ENCODE assay signal across 20 cellular contexts in the genomic region with DNA sequence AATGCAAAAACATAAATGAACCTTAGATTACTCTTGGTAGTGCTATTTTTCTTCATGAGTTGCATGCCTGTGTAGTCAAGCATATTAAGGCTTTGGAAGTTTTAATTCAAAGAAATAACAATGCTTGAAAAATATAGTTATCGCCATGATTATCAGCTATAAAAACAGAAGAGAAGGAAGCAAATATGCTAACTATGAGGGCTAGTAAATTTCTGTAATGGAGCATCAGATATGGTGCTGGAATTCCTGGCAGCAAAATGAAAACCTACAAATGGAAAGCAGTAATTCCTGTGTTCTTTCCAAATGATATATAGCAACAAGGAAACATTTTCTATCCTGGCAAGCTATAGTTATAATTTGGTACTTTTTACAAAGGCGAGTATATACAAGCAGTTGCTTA.
"Had no signal": no experiment of that assay in that cellular context is flagged by ENCODE, and none has a peak within 500 bp of the region (broad histone marks: within the 10 kb centered on the region; RNA-seq: fewer than 3 reads in every experiment).

No MANE protein-coding gene starts in this region.

- H3K27ac ChIP-seq: adrenal gland, lower lobe of right lung, prostate gland, right atrium auricular region, suprapubic skin, transverse colon, VCaP had no signal

- H3K4me3 ChIP-seq: adrenal gland, lower lobe of right lung, prostate gland, right atrium auricular region, suprapubic skin, transverse colon, uterus had no signal

- FAIRE-seq: colon had no signal

- H3K9me3 Mint-ChIP-seq: stimulated activated naive CD8-positive, alpha-beta T cell treated with anti-CD3 and anti-CD28 coated beads, Interleukin-15, amount 100 ng/mL, for 72 hours had no signal

- H3K27me3 ChIP-seq: adrenal gland, right atrium auricular region, suprapubic skin, transverse colon, uterus had no signal

- H3K4me3 Mint-ChIP-seq: activated naive CD4-positive, alpha-beta T cell treated with anti-CD3 and anti-CD28 coated beads, Interleukin-2, amount 50 U/mL, for 24 hours; activated T-cell treated with anti-CD3 and anti-CD28 coated beads, Interleukin-2, amount 50 U/mL, for 72 hours; endodermal cell; stimulated activated naive CD8-positive, alpha-beta T cell treated with anti-CD3 and anti-CD28 coated beads, Interleukin-15, amount 100 ng/mL, for 72 hours had no signal

- H3K36me3 ChIP-seq: adrenal gland, prostate gland, uterus had no signal

- H3K9me3 ChIP-seq: adrenal gland, lower lobe of right lung, prostate gland, right atrium auricular region, suprapubic skin, transverse colon, uterus had no signal

- H3K4me1 Mint-ChIP-seq: endodermal cell; stimulated activated naive CD8-positive, alpha-beta T cell treated with anti-CD3 and anti-CD28 coated beads, Interleukin-15, amount 100 ng/mL, for 72 hours had no signal

- H3K27me3 Mint-ChIP-seq: activated naive CD4-positive, alpha-beta T cell treated with anti-CD3 and anti-CD28 coated beads, Interleukin-2, amount 50 U/mL, for 24 hours; stimulated activated naive CD8-positive, alpha-beta T cell treated with anti-CD3 and anti-CD28 coated beads, Interleukin-15, amount 100 ng/mL, for 72 hours had no signal

- H3K4me1 ChIP-seq: prostate gland, uterus had no signal

- DNase-seq: activated CD4-positive, alpha-beta T cell treated with anti-CD3 and anti-CD28 coated beads for 1 hour; activated CD4-positive, alpha-beta T cell treated with anti-CD3 and anti-CD28 coated beads, Interleukin-2, amount 50 U/mL, for 4 hours; activated effector memory CD4-positive, alpha-beta T cell treated with anti-CD3 and anti-CD28 coated beads, Interleukin-2, amount 50 U/mL, for 16 hours; activated T-cell treated with anti-CD3 and anti-CD28 coated beads, Interleukin-2, amount 50 U/mL, for 72 hours; adrenal gland; endodermal cell; erythroblast; left cardiac atrium; lower lobe of right lung; stimulated activated naive CD8-positive, alpha-beta T cell treated with anti-CD3 and anti-CD28 coated beads, Interleukin-15, amount 100 ng/mL, for 72 hours; SW 1271; T-helper 2 cell; transverse colon; uterus had no signal

- H3K27ac Mint-ChIP-seq: activated naive CD4-positive, alpha-beta T cell treated with anti-CD3 and anti-CD28 coated beads, Interleukin-2, amount 50 U/mL, for 24 hours; activated T-cell treated with anti-CD3 and anti-CD28 coated beads, Interleukin-2, amount 50 U/mL, for 72 hours; endodermal cell; stimulated activated naive CD8-positive, alpha-beta T cell treated with anti-CD3 and anti-CD28 coated beads, Interleukin-15, amount 100 ng/mL, for 72 hours had no signal

- ATAC-seq: activated T-cell treated with anti-CD3 and anti-CD28 coated beads, Interleukin-2, amount 50 U/mL, for 72 hours; left cardiac atrium; lower lobe of right lung; stimulated activated naive CD8-positive, alpha-beta T cell treated with anti-CD3 and anti-CD28 coated beads, Interleukin-15, amount 100 ng/mL, for 72 hours had no signal
